In the genomic region with DNA sequence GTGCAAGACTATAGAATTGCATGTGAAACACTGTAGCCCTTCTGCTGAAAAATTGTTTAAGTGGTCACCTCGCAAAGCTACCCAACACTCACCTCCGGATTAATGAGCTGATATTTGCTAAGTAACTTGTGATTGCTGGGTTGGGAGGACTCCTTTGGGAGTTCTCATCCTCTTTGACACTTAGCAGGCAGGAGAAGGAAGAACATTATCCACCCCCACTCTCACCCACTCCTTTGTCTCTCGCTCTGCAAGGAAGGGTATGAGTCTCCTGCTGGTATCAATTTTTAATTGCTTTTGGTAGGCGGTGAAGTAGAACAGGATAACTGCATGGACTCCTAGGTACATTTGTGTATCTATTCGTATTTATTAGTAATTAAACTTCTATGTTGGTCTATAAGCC, we compare ENCODE assay signal across 24 cellular contexts. TPM values are rescaled to one million over a fixed set of nuclear protein-coding genes. Genes with fewer than 3 reads are reported as not detected.
DNase-seq lines count a peak whose midpoint lies in the region; ATAC-seq and TF ChIP-seq lines count a peak whose summit lies in the region.
"Had no signal": no experiment of that assay in that cellular context is flagged by ENCODE, and none has a peak within 500 bp of the region (broad histone marks: within the 10 kb centered on the region; RNA-seq: fewer than 3 reads in every experiment).

No MANE protein-coding gene starts in this region.

- no peaks in the 10 kb centered on the region for H3K9me2 ChIP-seq in GM23338 (ENCODE audit: insufficient read depth)
- H3K9me2 ChIP-seq: SK-N-SH had no signal

- H3K4me1 ChIP-seq in GM23338 (ENCODE audit: insufficient read depth), result peaks cover 17% of the 10 kb centered on the region
- peaks cover 0 to 2% (median 0%) of the 10 kb centered on the region in 4 donors for H3K4me1 ChIP-seq in esophagus muscularis mucosa
- H3K4me1 ChIP-seq: A549 had no signal

- H3K79me2 ChIP-seq in GM23338 (replicated peaks; ENCODE audit: insufficient read depth), result no peaks in the 10 kb centered on the region

- H3K27me3 ChIP-seq in GM23338 (ENCODE audit: insufficient read depth) (no peaks in the 10 kb centered on the region), esophagus muscularis mucosa (peaks cover 0 to 10% (median 0%) of the 10 kb centered on the region in 4 donors)

- ATAC-seq in GM23338 (no peak), HG03135 (IDR thresholded peaks at IDR 0.05; ENCODE audit: unreplicated experiment) (no peak)
- ATAC-seq: A549, HepG2, K562, PC-3 had no signal

- H3K4me2 ChIP-seq in GM23338, result no peak overlapping the region
- H3K4me2 ChIP-seq: A549, SK-N-SH had no signal

- H2AFZ ChIP-seq in GM23338, result peak overlapping the region; percentile 12; the same call in 1 of the 2 replicates

- H3K4me3 ChIP-seq in GM23338 (no peak overlapping the region), esophagus muscularis mucosa (no peak overlapping the region)
- H3K4me3 ChIP-seq: A549, K562 had no signal

- TF ChIP-seq CTCF in GM23338 (conservative IDR thresholded peaks at IDR 0.05; ENCODE audit: low read depth in 2 of 2) (no peak), esophagus muscularis mucosa (IDR thresholded peaks at IDR 0.05) (no peak)

- TF ChIP-seq EP300 in esophagus muscularis mucosa (IDR thresholded peaks at IDR 0.05), result no peak

- no peaks in the 10 kb centered on the region for H4K20me1 ChIP-seq in GM23338 (replicated peaks; ENCODE audit: insufficient read depth)

- H3K36me3 Mint-ChIP-seq in GM23338 (ENCODE audit: low read depth), result no peaks in the 10 kb centered on the region
- H3K36me3 Mint-ChIP-seq: CD14-positive monocyte had no signal

- H3K4me3 Mint-ChIP-seq in GM23338, result no peak overlapping the region
- H3K4me3 Mint-ChIP-seq: T-helper 1 cell treated with Interleukin-12 subunit alpha and Interleukin-12 subunit beta and Interleukin-4 antibody, amounts not matched to agents 30 μg/mL and 1 μg/mL, for 36 hours had no signal

- intact Hi-C loops in esophagus muscularis mucosa (cut with DNase I) (loop anchor here (5.0 kb wide), 1 partner anchor 38 kb away; no protein-coding TSS in a partner anchor), posterior vena cava (cut with DNase I) (no loop called here)

- no peaks in the 10 kb centered on the region for H3K9me3 Mint-ChIP-seq in GM23338
- H3K9me3 Mint-ChIP-seq: CD14-positive monocyte; T-helper 1 cell treated with Interleukin-12 subunit alpha and Interleukin-12 subunit beta and Interleukin-4 antibody, amounts not matched to agents 30 μg/mL and 1 μg/mL, for 36 hours had no signal

- H3K27ac Mint-ChIP-seq in GM23338, result no peak overlapping the region
- H3K27ac Mint-ChIP-seq: T-helper 1 cell treated with Interleukin-12 subunit alpha and Interleukin-12 subunit beta and Interleukin-4 antibody, amounts not matched to agents 30 μg/mL and 1 μg/mL, for 36 hours had no signal

- peaks cover 1% of the 10 kb centered on the region for H3K27me3 Mint-ChIP-seq in GM23338 (ENCODE audit: insufficient read depth, low read depth, poor library complexity)

- H3K36me3 ChIP-seq in GM23338 (ENCODE audit: insufficient read depth) (no peaks in the 10 kb centered on the region), esophagus muscularis mucosa (no peaks in the 10 kb centered on the region)

- no peak for TF ChIP-seq POLR2A in esophagus muscularis mucosa (IDR thresholded peaks at IDR 0.05; ENCODE audit: low read depth)

- 92% methylated on average over 5 of the region's 5 CpGs for WGBS in esophagus muscularis mucosa

- H3K27ac ChIP-seq in GM23338 (ENCODE audit: low read depth) (no peak overlapping the region), esophagus muscularis mucosa (replicated peaks in 1 of 4) (no peak overlapping the region)
- H3K27ac ChIP-seq: A549 had no signal

- H3K9me3 ChIP-seq in esophagus muscularis mucosa, result no peaks in the 10 kb centered on the region
- H3K9me3 ChIP-seq: A549, SK-N-SH had no signal

- DNase-seq in GM23338 (ENCODE audit: low spot score) (no peak), NCI-H69 (lab: John Stamatoyannopoulos, UW) (peak; percentile 80), esophagus muscularis mucosa (ENCODE audit: extremely low spot score) (peak; percentile 64), putamen (ENCODE audit: low spot score) (peak; percentile 81), MV-4-11 (lab: John Stamatoyannopoulos, UW) (no peak), posterior vena cava (ENCODE audit: low spot score) (no peak)
- DNase-seq: Calu3, DMS79 treated with DMSO at 0.1 percent for 48 hours, Kasumi-1, NCI-H1105 treated with DMSO at 0.1 percent for 48 hours, NCI-H146, NCI-H2029, NCI-H524, PC-3, SK-N-SH, SW 1271 had no signal

- no peaks in the 10 kb centered on the region for H3F3A ChIP-seq in GM23338 (replicated peaks; ENCODE audit: low read depth)

- H3K4me1 Mint-ChIP-seq in GM23338, result peaks cover 31% of the 10 kb centered on the region

TF ChIP-seq in GM23338, 12 proteins besides CTCF, POLR2A, EP300 and RAD21:
- TF ChIP-seq ZNF114 (CRISPR knock-in tag; IDR thresholded peaks at IDR 0.05) (no peak), STAT1 (IDR thresholded peaks at IDR 0.05; ENCODE audit: unreplicated experiment) (no peak), EZH2phosphoT487 (IDR thresholded peaks at IDR 0.05; ENCODE audit: unreplicated experiment) (no peak), POLR2AphosphoS5 (IDR thresholded peaks at IDR 0.05; ENCODE audit: low read depth) (no peak), ZNF331 (CRISPR knock-in tag; IDR thresholded peaks at IDR 0.05; ENCODE audit: low read depth) (no peak), EZH2 (IDR thresholded peaks at IDR 0.05; ENCODE audit: low read depth, unreplicated experiment) (no peak), CREB1 (CRISPR knock-in tag; IDR thresholded peaks at IDR 0.05; ENCODE audit: low read depth) (no peak)
- TF ChIP-seq, protein P1, sequence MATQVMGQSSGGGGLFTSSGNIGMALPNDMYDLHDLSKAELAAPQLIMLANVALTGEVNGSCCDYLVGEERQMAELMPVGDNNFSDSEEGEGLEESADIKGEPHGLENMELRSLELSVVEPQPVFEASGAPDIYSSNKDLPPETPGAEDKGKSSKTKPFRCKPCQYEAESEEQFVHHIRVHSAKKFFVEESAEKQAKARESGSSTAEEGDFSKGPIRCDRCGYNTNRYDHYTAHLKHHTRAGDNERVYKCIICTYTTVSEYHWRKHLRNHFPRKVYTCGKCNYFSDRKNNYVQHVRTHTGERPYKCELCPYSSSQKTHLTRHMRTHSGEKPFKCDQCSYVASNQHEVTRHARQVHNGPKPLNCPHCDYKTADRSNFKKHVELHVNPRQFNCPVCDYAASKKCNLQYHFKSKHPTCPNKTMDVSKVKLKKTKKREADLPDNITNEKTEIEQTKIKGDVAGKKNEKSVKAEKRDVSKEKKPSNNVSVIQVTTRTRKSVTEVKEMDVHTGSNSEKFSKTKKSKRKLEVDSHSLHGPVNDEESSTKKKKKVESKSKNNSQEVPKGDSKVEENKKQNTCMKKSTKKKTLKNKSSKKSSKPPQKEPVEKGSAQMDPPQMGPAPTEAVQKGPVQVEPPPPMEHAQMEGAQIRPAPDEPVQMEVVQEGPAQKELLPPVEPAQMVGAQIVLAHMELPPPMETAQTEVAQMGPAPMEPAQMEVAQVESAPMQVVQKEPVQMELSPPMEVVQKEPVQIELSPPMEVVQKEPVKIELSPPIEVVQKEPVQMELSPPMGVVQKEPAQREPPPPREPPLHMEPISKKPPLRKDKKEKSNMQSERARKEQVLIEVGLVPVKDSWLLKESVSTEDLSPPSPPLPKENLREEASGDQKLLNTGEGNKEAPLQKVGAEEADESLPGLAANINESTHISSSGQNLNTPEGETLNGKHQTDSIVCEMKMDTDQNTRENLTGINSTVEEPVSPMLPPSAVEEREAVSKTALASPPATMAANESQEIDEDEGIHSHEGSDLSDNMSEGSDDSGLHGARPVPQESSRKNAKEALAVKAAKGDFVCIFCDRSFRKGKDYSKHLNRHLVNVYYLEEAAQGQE (IDR thresholded peaks at IDR 0.05; ENCODE audit: unreplicated experiment), result no peak
- TF ChIP-seq, protein P2, sequence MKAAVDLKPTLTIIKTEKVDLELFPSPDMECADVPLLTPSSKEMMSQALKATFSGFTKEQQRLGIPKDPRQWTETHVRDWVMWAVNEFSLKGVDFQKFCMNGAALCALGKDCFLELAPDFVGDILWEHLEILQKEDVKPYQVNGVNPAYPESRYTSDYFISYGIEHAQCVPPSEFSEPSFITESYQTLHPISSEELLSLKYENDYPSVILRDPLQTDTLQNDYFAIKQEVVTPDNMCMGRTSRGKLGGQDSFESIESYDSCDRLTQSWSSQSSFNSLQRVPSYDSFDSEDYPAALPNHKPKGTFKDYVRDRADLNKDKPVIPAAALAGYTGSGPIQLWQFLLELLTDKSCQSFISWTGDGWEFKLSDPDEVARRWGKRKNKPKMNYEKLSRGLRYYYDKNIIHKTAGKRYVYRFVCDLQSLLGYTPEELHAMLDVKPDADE (IDR thresholded peaks at IDR 0.05), result no peak
TF ChIP-seq in GM23338: peak in this region for 0.

RNA-seq across cellular contexts. Expression of a gene that starts 6.9 kb away (rescaled TPM):
- 9.0 and 13.4 TPM in 2 replicates for total RNA-seq in GM23338 (2014; rRNA removed; shearing (Covaris generic))
- polyA plus RNA-seq in GM23338 (2016; fragmentation: Nextera tagmentation; extraction: Ambion mirVana), result 52.8 and 56.9 TPM in 2 replicates
- total RNA-seq in esophagus muscularis mucosa (not detected), posterior vena cava (not detected)
- total RNA-seq: Calu3, HepG2, HT1080, K562, M059J, PC-3 had no signal
- polyA plus RNA-seq: A549, HepG2, K562, SK-N-SH had no signal

RNA-seq across cellular contexts. Expression of a gene that starts 33.9 kb away (rescaled TPM):
- total RNA-seq in GM23338 (2014; rRNA removed; shearing (Covaris generic)), result 12.9 and 17.4 TPM in 2 replicates
- 6.2 and 7.4 TPM in 2 replicates for polyA plus RNA-seq in GM23338 (2016; fragmentation: Nextera tagmentation; extraction: Ambion mirVana)
- total RNA-seq in esophagus muscularis mucosa, result 10 to 100 TPM; 26.2 to 38.8 (median 34.1) TPM
- 10 to 100 TPM; 34.9 to 45.9 TPM for total RNA-seq in posterior vena cava

Comparison
In these comparisons a context has a peak if more than half of its experiments do, and no peak if none do; other contexts are left out.
1. DNase-seq: peak in NCI-H69 (single experiment), esophagus muscularis mucosa (single experiment) and putamen (single experiment); none in GM23338 (single experiment), MV-4-11 (single experiment) and posterior vena cava (single experiment).
2. RNA of a gene that starts 6.9 kb away (total RNA-seq): 9.0 to 13.4 TPM in GM23338; not detected in esophagus muscularis mucosa and not detected in posterior vena cava; every median in the first group is over 10 times any median in the second.